ENCODE assay signal across 12 cellular contexts in the genomic region with DNA sequence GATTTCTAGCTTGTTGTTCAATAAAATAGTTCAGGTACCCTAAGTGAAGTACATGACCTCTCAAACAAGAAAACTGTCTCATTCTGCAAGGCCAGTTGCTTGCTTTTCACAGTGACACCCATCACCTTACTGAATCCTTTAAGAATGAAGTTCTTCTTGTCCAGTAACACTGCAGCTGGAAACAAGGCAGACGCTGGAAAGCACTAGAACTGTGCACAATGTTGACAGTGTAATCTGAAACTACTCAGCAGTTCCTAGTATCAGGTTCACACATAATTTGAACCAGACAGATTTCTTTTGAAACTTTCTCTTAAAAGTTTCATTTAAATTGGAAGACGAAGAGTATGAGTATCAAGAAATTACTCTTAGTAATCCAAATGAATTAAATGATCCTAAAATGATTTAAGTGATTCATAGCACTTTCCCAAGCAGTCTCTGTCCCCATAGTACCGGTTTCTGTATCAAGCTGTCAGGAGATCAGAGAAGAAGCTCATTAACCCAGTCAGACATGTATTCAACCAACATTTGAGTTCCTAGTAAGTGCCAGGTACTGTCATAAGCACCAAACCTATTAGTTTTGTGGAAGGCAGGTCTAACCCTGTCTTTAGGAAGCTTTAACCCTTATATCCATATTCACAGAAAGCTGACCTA.
DNase-seq lines count a peak whose midpoint lies in the region; ATAC-seq and TF ChIP-seq lines count a peak whose summit lies in the region.
"Had no signal": no experiment of that assay in that cellular context is flagged by ENCODE, and none has a peak within 500 bp of the region (broad histone marks: within the 10 kb centered on the region; RNA-seq: fewer than 3 reads in every experiment).

No MANE protein-coding gene starts in this region.

- peak; percentile 13 for DNase-seq in NCI-H2196 (lab: John Stamatoyannopoulos, UW; ENCODE audit: unreplicated experiment)
- no peak for DNase-seq in NCI-H2196 treated with DMSO at 0.1 percent for 48 hours (lab: John Stamatoyannopoulos, UW; ENCODE audit: unreplicated experiment)
- peak; percentile 42 for DNase-seq in RPMI7951 (ENCODE audit: low read depth)
- DNase-seq in fibroblast of villous mesenchyme (ENCODE audit: low read depth), result peak; percentile 56
- peak; percentile 54 for DNase-seq in stromal cell of bone marrow (ENCODE audit: low read depth)
- no peak for DNase-seq in HuH-7.5 (ENCODE audit: low spot score)
- DNase-seq: ACHN; activated gamma-delta T cell; stimulated activated CD4-positive, alpha-beta T cell treated with anti-CD3 and anti-CD28 coated beads, Interleukin-4, amount 100 ng/mL, for 1 hour had no signal

- TF ChIP-seq CTCF in fibroblast of villous mesenchyme (IDR thresholded peaks at IDR 0.05; ENCODE audit: insufficient read depth, low read depth, low read length), result no peak

- ATAC-seq in HG02973 (IDR thresholded peaks at IDR 0.05; ENCODE audit: unreplicated experiment), result no peak
- no peak for ATAC-seq in GM19035 (IDR thresholded peaks at IDR 0.05; ENCODE audit: unreplicated experiment)

- no peak overlapping the region for H3K4me3 ChIP-seq in fibroblast of villous mesenchyme (ENCODE audit: low read depth, low read length)
- H3K4me3 ChIP-seq: tibial nerve had no signal

Comparison
In these comparisons a context has a peak if more than half of its experiments do, and no peak if none do; other contexts are left out.
1. DNase-seq: peak in NCI-H2196 (single experiment), RPMI7951 (single experiment), fibroblast of villous mesenchyme (single experiment) and stromal cell of bone marrow (single experiment); none in NCI-H2196 treated with DMSO at 0.1 percent for 48 hours (single experiment) and HuH-7.5 (single experiment).